33 cellular contexts compared by ENCODE assay signal in the genomic region with DNA sequence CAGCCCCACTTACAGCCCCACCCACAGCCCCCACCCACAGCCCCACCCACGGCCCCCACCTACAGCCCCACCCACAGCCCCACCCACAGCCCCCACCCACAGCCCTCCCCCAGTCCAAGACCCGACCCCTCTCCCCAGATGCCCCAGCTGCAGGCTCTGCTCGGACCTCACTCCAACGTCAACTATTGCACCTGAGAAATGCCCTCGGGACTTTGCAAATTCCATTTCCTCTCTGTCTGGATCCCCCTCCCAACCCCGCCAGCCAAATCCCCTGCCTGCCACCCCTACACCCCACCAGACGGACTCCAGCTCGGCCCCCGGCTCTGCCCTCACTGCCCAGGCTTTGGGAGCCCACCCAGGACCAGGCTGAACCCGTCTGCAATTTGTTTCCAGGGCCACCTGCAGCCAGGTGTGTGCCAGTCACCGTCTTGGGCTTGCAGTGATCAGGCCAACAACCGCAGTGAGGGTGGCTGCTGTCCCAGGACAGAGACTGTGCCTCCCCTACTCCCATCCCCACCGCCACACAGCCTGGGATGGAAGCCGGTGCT.
"Had no signal": no experiment of that assay in that cellular context is flagged by ENCODE, and none has a peak within 500 bp of the region (broad histone marks: within the 10 kb centered on the region; RNA-seq: fewer than 3 reads in every experiment).

No MANE protein-coding gene starts in this region.

- H3K4me1 Mint-ChIP-seq: activated B cell treated with CpG ODN at 0.5 μM for 24 hours; activated CD8-positive, alpha-beta memory T cell treated with anti-CD3 and anti-CD28 coated beads, Interleukin-2, amount 10 ng/mL, durations not matched to agents 7 days and 5 days; activated naive CD4-positive, alpha-beta T cell treated with anti-CD3 and anti-CD28 coated beads, Interleukin-2, amount 50 U/mL, for 24 hours; activated naive CD8-positive, alpha-beta T cell treated with anti-CD3 and anti-CD28 coated beads for 36 hours; activated naive CD8-positive, alpha-beta T cell treated with anti-CD3 and anti-CD28 coated beads, Interleukin-2, amount 50 U/mL, for 24 hours; T-helper 17 cell had no signal

- H3K27ac ChIP-seq: adrenal gland, body of pancreas, colonic mucosa, epithelial cell of prostate, esophagus squamous epithelium, gastroesophageal sphincter, WERI-Rb-1 had no signal

- H3K4me3 Mint-ChIP-seq: activated B cell treated with CpG ODN at 0.5 μM for 24 hours; activated CD8-positive, alpha-beta memory T cell treated with anti-CD3 and anti-CD28 coated beads, Interleukin-2, amount 10 ng/mL, durations not matched to agents 7 days and 5 days; activated CD8-positive, alpha-beta T cell treated with anti-CD3 and anti-CD28 coated beads, Interleukin-2, amount 10 ng/mL, durations not matched to agents 7 days and 5 days; activated naive CD4-positive, alpha-beta T cell treated with anti-CD3 and anti-CD28 coated beads for 36 hours; activated naive CD4-positive, alpha-beta T cell treated with anti-CD3 and anti-CD28 coated beads, Interleukin-2, amount 50 U/mL, for 24 hours; activated naive CD8-positive, alpha-beta T cell treated with anti-CD3 and anti-CD28 coated beads for 36 hours; activated naive CD8-positive, alpha-beta T cell treated with anti-CD3 and anti-CD28 coated beads, Interleukin-2, amount 50 U/mL, for 24 hours; activated T-helper 1 cell treated with anti-CD3 and anti-CD28 coated beads, Interleukin-12 subunit alpha, Interleukin-12 subunit beta, Interleukin-2, Interleukin-4 antibody, amounts not matched to agents 30 ng/mL and 10 ng/mL and 1 ng/mL, durations not matched to agents 14 hours and 24 hours and 36 hours; T-helper 17 cell; T-helper 2 cell treated with Interferon-gamma antibody and Interleukin-4, amounts not matched to agents 5 μg/mL and 100 μg/mL, for 36 hours had no signal

- ATAC-seq: activated CD4-positive, CD25-positive, alpha-beta regulatory T cell treated with anti-CD3 and anti-CD28 coated beads, Interleukin-2, amount 50 U/mL, for 24 hours; activated CD8-positive, alpha-beta memory T cell treated with anti-CD3 and anti-CD28 coated beads, Interleukin-2, amount 10 ng/mL, durations not matched to agents 7 days and 5 days; activated CD8-positive, alpha-beta T cell treated with anti-CD3 and anti-CD28 coated beads, Interleukin-2, amount 10 ng/mL, durations not matched to agents 7 days and 5 days; activated naive CD8-positive, alpha-beta T cell treated with anti-CD3 and anti-CD28 coated beads, Interleukin-2, amount 50 U/mL, for 24 hours; body of pancreas; gastroesophageal sphincter; T-helper 17 cell had no signal

- H3K36me3 Mint-ChIP-seq: activated CD8-positive, alpha-beta memory T cell treated with anti-CD3 and anti-CD28 coated beads, Interleukin-2, amount 10 ng/mL, durations not matched to agents 7 days and 5 days; activated naive CD4-positive, alpha-beta T cell treated with anti-CD3 and anti-CD28 coated beads, Interleukin-2, amount 50 U/mL, for 24 hours; activated naive CD8-positive, alpha-beta T cell treated with anti-CD3 and anti-CD28 coated beads for 36 hours had no signal

- H3K4me3 ChIP-seq: adrenal gland, body of pancreas, colonic mucosa, esophagus squamous epithelium, gastroesophageal sphincter had no signal

- DNase-seq: activated B cell treated with CpG ODN at 0.5 μM for 24 hours; activated CD4-positive, alpha-beta T cell treated with anti-CD3 and anti-CD28 coated beads for 48 hours; activated CD4-positive, alpha-beta T cell treated with anti-CD3 and anti-CD28 coated beads, Interleukin-2, amount 50 U/mL, for 1 hour; activated CD4-positive, alpha-beta T cell treated with anti-CD3 and anti-CD28 coated beads, Interleukin-2, amount 50 U/mL, for 48 hours; activated CD8-positive, alpha-beta memory T cell treated with anti-CD3 and anti-CD28 coated beads, Interleukin-2, amount 10 ng/mL, durations not matched to agents 7 days and 5 days; activated CD8-positive, alpha-beta memory T cell treated with anti-CD3 and anti-CD28 coated beads, Interleukin-2, amount 50 U/mL, for 4 hours; activated CD8-positive, alpha-beta T cell treated with anti-CD3 and anti-CD28 coated beads, Interleukin-2, amount 10 ng/mL, durations not matched to agents 7 days and 5 days; activated effector memory CD4-positive, alpha-beta T cell treated with anti-CD3 and anti-CD28 coated beads, Interleukin-2, amount 50 U/mL, for 16 hours; activated naive CD4-positive, alpha-beta T cell treated with anti-CD3 and anti-CD28 coated beads for 36 hours; activated naive CD8-positive, alpha-beta T cell treated with anti-CD3 and anti-CD28 coated beads for 36 hours; activated naive CD8-positive, alpha-beta T cell treated with anti-CD3 and anti-CD28 coated beads, Interleukin-2, amount 50 U/mL, for 24 hours; activated T-cell treated with anti-CD3 and anti-CD28 coated beads, Interleukin-2, amount 50 U/mL, for 1 hour; activated T-cell treated with anti-CD3 and anti-CD28 coated beads, Interleukin-2, amount 50 U/mL, for 48 hours; adrenal gland; amygdala; body of pancreas; central memory CD4-positive, alpha-beta T cell; cerebellar nuclear complex; colonic mucosa; effector CD8-positive, alpha-beta T cell; esophagus squamous epithelium; foreskin melanocyte; T-helper 1 cell; T-helper 17 cell; T1000; WERI-Rb-1 had no signal

- H3K4me1 ChIP-seq: adrenal gland, body of pancreas, colonic mucosa, esophagus squamous epithelium, gastroesophageal sphincter had no signal

- H3K9me3 Mint-ChIP-seq: activated B cell treated with CpG ODN at 0.5 μM for 24 hours; activated naive CD4-positive, alpha-beta T cell treated with anti-CD3 and anti-CD28 coated beads for 36 hours; activated naive CD4-positive, alpha-beta T cell treated with anti-CD3 and anti-CD28 coated beads, Interleukin-2, amount 50 U/mL, for 24 hours; activated naive CD8-positive, alpha-beta T cell treated with anti-CD3 and anti-CD28 coated beads for 36 hours; activated naive CD8-positive, alpha-beta T cell treated with anti-CD3 and anti-CD28 coated beads, Interleukin-2, amount 50 U/mL, for 24 hours; activated T-helper 1 cell treated with anti-CD3 and anti-CD28 coated beads, Interleukin-12 subunit alpha, Interleukin-12 subunit beta, Interleukin-2, Interleukin-4 antibody, amounts not matched to agents 30 ng/mL and 10 ng/mL and 1 ng/mL, durations not matched to agents 14 hours and 24 hours and 36 hours; activated T-helper 2 cell treated with anti-CD3 and anti-CD28 coated beads, Interferon-gamma antibody, Interleukin-2, Interleukin-4, amounts not matched to agents 10 μg/mL and 5 μg/mL and 100 μg/mL, durations not matched to agents 14 hours and 24 hours and 36 hours; T-helper 2 cell treated with Interferon-gamma antibody and Interleukin-4, amounts not matched to agents 5 μg/mL and 100 μg/mL, for 36 hours had no signal

- H3K36me3 ChIP-seq: adrenal gland, colonic mucosa, esophagus squamous epithelium, gastroesophageal sphincter, WERI-Rb-1 had no signal

- H3K27me3 Mint-ChIP-seq: activated B cell treated with CpG ODN at 0.5 μM for 24 hours; activated CD8-positive, alpha-beta memory T cell treated with anti-CD3 and anti-CD28 coated beads, Interleukin-2, amount 10 ng/mL, durations not matched to agents 7 days and 5 days; activated naive CD8-positive, alpha-beta T cell treated with anti-CD3 and anti-CD28 coated beads for 36 hours; activated naive CD8-positive, alpha-beta T cell treated with anti-CD3 and anti-CD28 coated beads, Interleukin-2, amount 50 U/mL, for 24 hours had no signal

- H3K27ac Mint-ChIP-seq: activated B cell treated with CpG ODN at 0.5 μM for 24 hours; activated CD8-positive, alpha-beta memory T cell treated with anti-CD3 and anti-CD28 coated beads, Interleukin-2, amount 10 ng/mL, durations not matched to agents 7 days and 5 days; activated CD8-positive, alpha-beta T cell treated with anti-CD3 and anti-CD28 coated beads, Interleukin-2, amount 10 ng/mL, durations not matched to agents 7 days and 5 days; activated naive CD4-positive, alpha-beta T cell treated with anti-CD3 and anti-CD28 coated beads for 36 hours; activated naive CD4-positive, alpha-beta T cell treated with anti-CD3 and anti-CD28 coated beads, Interleukin-2, amount 50 U/mL, for 24 hours; activated naive CD8-positive, alpha-beta T cell treated with anti-CD3 and anti-CD28 coated beads for 36 hours; activated naive CD8-positive, alpha-beta T cell treated with anti-CD3 and anti-CD28 coated beads, Interleukin-2, amount 50 U/mL, for 24 hours; activated T-helper 1 cell treated with anti-CD3 and anti-CD28 coated beads, Interleukin-12 subunit alpha, Interleukin-12 subunit beta, Interleukin-2, Interleukin-4 antibody, amounts not matched to agents 30 ng/mL and 10 ng/mL and 1 ng/mL, durations not matched to agents 14 hours and 24 hours and 36 hours; activated T-helper 2 cell treated with anti-CD3 and anti-CD28 coated beads, Interferon-gamma antibody, Interleukin-2, Interleukin-4, amounts not matched to agents 10 μg/mL and 5 μg/mL and 100 μg/mL, durations not matched to agents 14 hours and 24 hours and 36 hours; T-helper 17 cell; T-helper 2 cell treated with Interferon-gamma antibody and Interleukin-4, amounts not matched to agents 5 μg/mL and 100 μg/mL, for 36 hours had no signal

- H3K27me3 ChIP-seq: adrenal gland, body of pancreas, colonic mucosa had no signal

- H3K9me3 ChIP-seq: adrenal gland, body of pancreas, colonic mucosa, esophagus squamous epithelium, gastroesophageal sphincter had no signal
